24 cellular contexts compared by ENCODE assay signal in the genomic region with DNA sequence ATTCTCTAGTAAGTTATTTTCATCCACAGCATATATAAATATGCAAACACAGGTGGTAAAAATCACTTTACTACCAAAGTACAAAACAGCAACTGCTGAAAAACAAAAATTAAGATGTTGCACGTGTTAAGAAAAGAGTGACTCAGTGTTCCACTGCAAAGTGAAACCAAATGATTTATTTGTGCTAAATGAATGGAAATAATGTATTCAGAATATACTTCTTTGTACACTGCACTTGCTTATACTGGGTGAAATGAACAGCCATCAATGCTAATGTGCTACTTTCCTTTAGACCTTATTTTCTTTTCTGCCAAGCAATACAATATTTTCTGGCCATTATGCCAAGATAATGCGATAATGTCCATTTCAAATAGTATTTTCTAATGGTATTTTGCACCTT. TPM values are rescaled to one million over a fixed set of nuclear protein-coding genes. Genes with fewer than 3 reads are reported as not detected.
"Had no signal": no experiment of that assay in that cellular context is flagged by ENCODE, and none has a peak within 500 bp of the region (broad histone marks: within the 10 kb centered on the region; RNA-seq: fewer than 3 reads in every experiment).

No MANE protein-coding gene starts in this region.

- H3K4me3 Mint-ChIP-seq: IgD-negative memory B cell had no signal

- DNase-seq: Kasumi-1, MM.1S, NCI-H1092 treated with DMSO at 0.1 percent for 48 hours, NCI-H1436, NCI-H187, NCI-H2029, NCI-H2081 treated with DMSO at 0.1 percent for 48 hours, NCI-H2171, NCI-H226, NCI-H446, NCI-H510A, NCI-H524 treated with DMSO at 0.1 percent for 48 hours, NCI-H69, NCI-H774, SHP77, SJCRH30 had no signal

- H3K4me3 ChIP-seq: K562, SJCRH30 had no signal

- FAIRE-seq: K562 had no signal

- H3K9me3 ChIP-seq: SJCRH30 had no signal

- H3K4me2 ChIP-seq: KMS-11 had no signal

- H3K9ac ChIP-seq: KMS-11 had no signal

- H3K27ac ChIP-seq: KMS-11, RWPE1, SJCRH30 had no signal

- H3K9me3 Mint-ChIP-seq: IgD-negative memory B cell had no signal

- H3K27me3 ChIP-seq: SJCRH30 had no signal

- H3K27me3 Mint-ChIP-seq: IgD-negative memory B cell had no signal

- H3K4me1 ChIP-seq: SJCRH30 had no signal

- ATAC-seq: K562, Panc1, SK-N-SH treated with all-trans-retinoic acid at 6 μM for 48 hours had no signal

- H3K27ac Mint-ChIP-seq: IgD-negative memory B cell had no signal

RNA-seq across cellular contexts. Expression of a gene that starts 38.3 kb away (rescaled TPM):
- total RNA-seq: HT-29, K562, M059J had no signal
- polyA plus RNA-seq: IgD-negative memory B cell had no signal
